1 cellular context compared by ENCODE assay signal in genomic region chr17:81923302-81924260, GRCh38.
TF ChIP-seq lines count a peak whose summit lies in the region.

No MANE protein-coding gene starts in this region.

TF ChIP-seq in HepG2, 621 proteins besides CTCF, POLR2A, EP300 and RAD21 (continues in another document):
- TF ChIP-seq, protein P1, sequence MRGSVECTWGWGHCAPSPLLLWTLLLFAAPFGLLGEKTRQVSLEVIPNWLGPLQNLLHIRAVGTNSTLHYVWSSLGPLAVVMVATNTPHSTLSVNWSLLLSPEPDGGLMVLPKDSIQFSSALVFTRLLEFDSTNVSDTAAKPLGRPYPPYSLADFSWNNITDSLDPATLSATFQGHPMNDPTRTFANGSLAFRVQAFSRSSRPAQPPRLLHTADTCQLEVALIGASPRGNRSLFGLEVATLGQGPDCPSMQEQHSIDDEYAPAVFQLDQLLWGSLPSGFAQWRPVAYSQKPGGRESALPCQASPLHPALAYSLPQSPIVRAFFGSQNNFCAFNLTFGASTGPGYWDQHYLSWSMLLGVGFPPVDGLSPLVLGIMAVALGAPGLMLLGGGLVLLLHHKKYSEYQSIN (CRISPR knock-in tag; IDR thresholded peaks at IDR 0.05; ENCODE audit: borderline replicate concordance) = no peak
- TF ChIP-seq ZFP62 (CRISPR knock-in tag; IDR thresholded peaks at IDR 0.05) (no peak), ZBTB33 (CRISPR knock-in tag; IDR thresholded peaks at IDR 0.05) (peak; percentile 51; the same call in 1 of the 2 replicates), MIER3 (CRISPR knock-in tag; IDR thresholded peaks at IDR 0.05; ENCODE audit: borderline replicate concordance) (no peak), ZFP37 (CRISPR knock-in tag; IDR thresholded peaks at IDR 0.05; ENCODE audit: borderline replicate concordance) (no peak), RFX5 (IDR thresholded peaks at IDR 0.05; ENCODE audit: low read depth, low read length) (no peak), IRF9 (CRISPR knock-in tag; IDR thresholded peaks at IDR 0.05; ENCODE audit: borderline replicate concordance) (no peak), ZNF367 (CRISPR knock-in tag; IDR thresholded peaks at IDR 0.05; ENCODE audit: borderline replicate concordance) (no peak), ZKSCAN8 (CRISPR knock-in tag; IDR thresholded peaks at IDR 0.05; ENCODE audit: borderline replicate concordance) (no peak), HNRNPK (IDR thresholded peaks at IDR 0.05; ENCODE audit: low read depth, low read length, poor library complexity, severe bottlenecking) (no peak), STAT5B (CRISPR knock-in tag; IDR thresholded peaks at IDR 0.05) (no peak), ATF1 (CRISPR knock-in tag; IDR thresholded peaks at IDR 0.05) (no peak), ADNP (CRISPR knock-in tag; IDR thresholded peaks at IDR 0.05) (no peak), TCF7L2 (IDR thresholded peaks at IDR 0.05; ENCODE audit: low read depth, low read length) (no peak), ZNF703 (CRISPR knock-in tag; IDR thresholded peaks at IDR 0.05; ENCODE audit: borderline replicate concordance) (no peak), NFYC (CRISPR knock-in tag; IDR thresholded peaks at IDR 0.05) (no peak), KLF12 (CRISPR knock-in tag; IDR thresholded peaks at IDR 0.05; ENCODE audit: borderline replicate concordance) (no peak), NRL (CRISPR knock-in tag; IDR thresholded peaks at IDR 0.05; ENCODE audit: borderline replicate concordance) (peak; percentile 66; the same call in 1 of the 2 replicates), HMGA1 (CRISPR knock-in tag; conservative IDR thresholded peaks at IDR 0.05) (no peak), HCFC1 (IDR thresholded peaks at IDR 0.05; ENCODE audit: low read depth, low read length) (no peak), ZNF431 (CRISPR knock-in tag; IDR thresholded peaks at IDR 0.05; ENCODE audit: borderline replicate concordance, low read depth) (no peak), IKZF4 (CRISPR knock-in tag; IDR thresholded peaks at IDR 0.05; ENCODE audit: borderline replicate concordance, low read depth, not compliant biosample characterization) (no peak), ZBTB49 (CRISPR knock-in tag; IDR thresholded peaks at IDR 0.05; ENCODE audit: borderline replicate concordance) (no peak), KIAA2018 (CRISPR knock-in tag; IDR thresholded peaks at IDR 0.05; ENCODE audit: borderline replicate concordance) (no peak), JUND (CRISPR knock-in tag; IDR thresholded peaks at IDR 0.05) (no peak), ZNF510 (CRISPR knock-in tag; IDR thresholded peaks at IDR 0.05; ENCODE audit: low read depth) (no peak), HHEX (CRISPR knock-in tag; IDR thresholded peaks at IDR 0.05) (no peak), CBX2 (IDR thresholded peaks at IDR 0.05; ENCODE audit: low read depth, low read length) (no peak), CBX2 (CRISPR knock-in tag; IDR thresholded peaks at IDR 0.05; ENCODE audit: low read depth) (no peak), TRIM24 (CRISPR knock-in tag; IDR thresholded peaks at IDR 0.05) (no peak), SMAD3 (CRISPR knock-in tag; IDR thresholded peaks at IDR 0.05) (no peak), NR2F1 (CRISPR knock-in tag; IDR thresholded peaks at IDR 0.05) (no peak), ZSCAN30 (CRISPR knock-in tag; IDR thresholded peaks at IDR 0.05) (no peak), MAFF (IDR thresholded peaks at IDR 0.05; ENCODE audit: low read depth, low read length) (peak; percentile 96), FOXC1 (CRISPR knock-in tag; IDR thresholded peaks at IDR 0.05; ENCODE audit: borderline replicate concordance) (no peak), ZNF768 (CRISPR knock-in tag; IDR thresholded peaks at IDR 0.05) (peak; percentile 18; the same call in 1 of the 2 replicates)
- TF ChIP-seq, protein P2, sequence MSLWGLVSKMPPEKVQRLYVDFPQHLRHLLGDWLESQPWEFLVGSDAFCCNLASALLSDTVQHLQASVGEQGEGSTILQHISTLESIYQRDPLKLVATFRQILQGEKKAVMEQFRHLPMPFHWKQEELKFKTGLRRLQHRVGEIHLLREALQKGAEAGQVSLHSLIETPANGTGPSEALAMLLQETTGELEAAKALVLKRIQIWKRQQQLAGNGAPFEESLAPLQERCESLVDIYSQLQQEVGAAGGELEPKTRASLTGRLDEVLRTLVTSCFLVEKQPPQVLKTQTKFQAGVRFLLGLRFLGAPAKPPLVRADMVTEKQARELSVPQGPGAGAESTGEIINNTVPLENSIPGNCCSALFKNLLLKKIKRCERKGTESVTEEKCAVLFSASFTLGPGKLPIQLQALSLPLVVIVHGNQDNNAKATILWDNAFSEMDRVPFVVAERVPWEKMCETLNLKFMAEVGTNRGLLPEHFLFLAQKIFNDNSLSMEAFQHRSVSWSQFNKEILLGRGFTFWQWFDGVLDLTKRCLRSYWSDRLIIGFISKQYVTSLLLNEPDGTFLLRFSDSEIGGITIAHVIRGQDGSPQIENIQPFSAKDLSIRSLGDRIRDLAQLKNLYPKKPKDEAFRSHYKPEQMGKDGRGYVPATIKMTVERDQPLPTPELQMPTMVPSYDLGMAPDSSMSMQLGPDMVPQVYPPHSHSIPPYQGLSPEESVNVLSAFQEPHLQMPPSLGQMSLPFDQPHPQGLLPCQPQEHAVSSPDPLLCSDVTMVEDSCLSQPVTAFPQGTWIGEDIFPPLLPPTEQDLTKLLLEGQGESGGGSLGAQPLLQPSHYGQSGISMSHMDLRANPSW (CRISPR knock-in tag; IDR thresholded peaks at IDR 0.05; ENCODE audit: borderline replicate concordance) = no peak
- TF ChIP-seq, protein P3, sequence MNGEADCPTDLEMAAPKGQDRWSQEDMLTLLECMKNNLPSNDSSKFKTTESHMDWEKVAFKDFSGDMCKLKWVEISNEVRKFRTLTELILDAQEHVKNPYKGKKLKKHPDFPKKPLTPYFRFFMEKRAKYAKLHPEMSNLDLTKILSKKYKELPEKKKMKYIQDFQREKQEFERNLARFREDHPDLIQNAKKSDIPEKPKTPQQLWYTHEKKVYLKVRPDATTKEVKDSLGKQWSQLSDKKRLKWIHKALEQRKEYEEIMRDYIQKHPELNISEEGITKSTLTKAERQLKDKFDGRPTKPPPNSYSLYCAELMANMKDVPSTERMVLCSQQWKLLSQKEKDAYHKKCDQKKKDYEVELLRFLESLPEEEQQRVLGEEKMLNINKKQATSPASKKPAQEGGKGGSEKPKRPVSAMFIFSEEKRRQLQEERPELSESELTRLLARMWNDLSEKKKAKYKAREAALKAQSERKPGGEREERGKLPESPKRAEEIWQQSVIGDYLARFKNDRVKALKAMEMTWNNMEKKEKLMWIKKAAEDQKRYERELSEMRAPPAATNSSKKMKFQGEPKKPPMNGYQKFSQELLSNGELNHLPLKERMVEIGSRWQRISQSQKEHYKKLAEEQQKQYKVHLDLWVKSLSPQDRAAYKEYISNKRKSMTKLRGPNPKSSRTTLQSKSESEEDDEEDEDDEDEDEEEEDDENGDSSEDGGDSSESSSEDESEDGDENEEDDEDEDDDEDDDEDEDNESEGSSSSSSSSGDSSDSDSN (CRISPR knock-in tag; IDR thresholded peaks at IDR 0.05) = no peak
- TF ChIP-seq, protein P4, sequence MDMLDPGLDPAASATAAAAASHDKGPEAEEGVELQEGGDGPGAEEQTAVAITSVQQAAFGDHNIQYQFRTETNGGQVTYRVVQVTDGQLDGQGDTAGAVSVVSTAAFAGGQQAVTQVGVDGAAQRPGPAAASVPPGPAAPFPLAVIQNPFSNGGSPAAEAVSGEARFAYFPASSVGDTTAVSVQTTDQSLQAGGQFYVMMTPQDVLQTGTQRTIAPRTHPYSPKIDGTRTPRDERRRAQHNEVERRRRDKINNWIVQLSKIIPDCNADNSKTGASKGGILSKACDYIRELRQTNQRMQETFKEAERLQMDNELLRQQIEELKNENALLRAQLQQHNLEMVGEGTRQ (IDR thresholded peaks at IDR 0.05; ENCODE audit: low read depth, low read length) = no peak
- TF ChIP-seq, protein P4 (CRISPR knock-in tag; IDR thresholded peaks at IDR 0.05; ENCODE audit: borderline replicate concordance) = no peak
